30 cellular contexts compared by ENCODE assay signal in genomic region chr17:50440838-50441829, GRCh38. TPM values are rescaled to one million over a fixed set of nuclear protein-coding genes. Genes with fewer than 3 reads are reported as not detected.
DNase-seq lines count a peak whose midpoint lies in the region; ATAC-seq, FAIRE-seq and TF ChIP-seq lines count a peak whose summit lies in the region.
"Had no signal": no experiment of that assay in that cellular context is flagged by ENCODE, and none has a peak within 500 bp of the region (broad histone marks: within the 10 kb centered on the region; RNA-seq: fewer than 3 reads in every experiment).

No MANE protein-coding gene starts in this region.

- ATAC-seq in RWPE2 (ENCODE audit: low read depth) (no peak), left lung (no peak), pancreas (no peak), HG02870 (IDR thresholded peaks at IDR 0.05; ENCODE audit: unreplicated experiment) (no peak)
- ATAC-seq: activated CD4-positive, alpha-beta T cell treated with anti-CD3 and anti-CD28 coated beads for 36 hours; Panc1 had no signal

- H3K36me3 ChIP-seq in RWPE2 (ENCODE audit: low read depth) (peaks cover 35% of the 10 kb centered on the region), left lung (peaks cover 0 to 8% of the 10 kb centered on the region in 2 donors), pancreas (no peaks in the 10 kb centered on the region)
- H3K36me3 ChIP-seq: adrenal gland, brain microvascular endothelial cell, esophagus squamous epithelium, SJSA1 had no signal

- H3K27me3 ChIP-seq in RWPE2 (ENCODE audit: insufficient read depth, poor library complexity, severe bottlenecking) (no peaks in the 10 kb centered on the region), left lung (no peaks in the 10 kb centered on the region), pancreas (no peaks in the 10 kb centered on the region)
- H3K27me3 ChIP-seq: adrenal gland, brain microvascular endothelial cell, esophagus squamous epithelium, SJSA1, tibial nerve had no signal

- H3K4me3 ChIP-seq in RWPE2 (ENCODE audit: severe bottlenecking) (no peak overlapping the region), left lung (no peak overlapping the region), pancreas (no peak overlapping the region)
- H3K4me3 ChIP-seq: adrenal gland, esophagus squamous epithelium, SJSA1, tibial nerve had no signal

- H3K9me3 Mint-ChIP-seq in type B pancreatic cell = no peaks in the 10 kb centered on the region
- H3K9me3 Mint-ChIP-seq: activated T-cell treated with anti-CD3 and anti-CD28 coated beads, Interleukin-2, amount 50 U/mL, for 24 hours; CD4-positive, alpha-beta memory T cell had no signal

- peak overlapping the region; percentile 86 for H3K27ac Mint-ChIP-seq in type B pancreatic cell
- H3K27ac Mint-ChIP-seq: activated CD4-positive, alpha-beta T cell treated with anti-CD3 and anti-CD28 coated beads for 36 hours; activated T-cell treated with anti-CD3 and anti-CD28 coated beads, Interleukin-2, amount 50 U/mL, for 24 hours; CD4-positive, alpha-beta memory T cell had no signal

- H3K4me3 Mint-ChIP-seq in type B pancreatic cell = peak overlapping the region; percentile 61
- H3K4me3 Mint-ChIP-seq: activated CD4-positive, alpha-beta T cell treated with anti-CD3 and anti-CD28 coated beads for 36 hours; activated T-cell treated with anti-CD3 and anti-CD28 coated beads, Interleukin-2, amount 50 U/mL, for 24 hours; CD4-positive, alpha-beta memory T cell had no signal

- H3K27me3 Mint-ChIP-seq in type B pancreatic cell = no peaks in the 10 kb centered on the region
- H3K27me3 Mint-ChIP-seq: activated CD4-positive, alpha-beta T cell treated with anti-CD3 and anti-CD28 coated beads for 36 hours; activated T-cell treated with anti-CD3 and anti-CD28 coated beads, Interleukin-2, amount 50 U/mL, for 24 hours; CD4-positive, alpha-beta memory T cell had no signal

- H3K4me1 Mint-ChIP-seq in type B pancreatic cell (ENCODE audit: unreplicated experiment) = peaks cover 37% of the 10 kb centered on the region
- H3K4me1 Mint-ChIP-seq: activated CD4-positive, alpha-beta T cell treated with anti-CD3 and anti-CD28 coated beads for 36 hours; CD4-positive, alpha-beta memory T cell had no signal

- peak; percentile 5 for DNase-seq in RWPE2 (ENCODE audit: low spot score)
- DNase-seq in left lung = no peak
- no peak for DNase-seq in pancreas
- no peak for DNase-seq in type B pancreatic cell (ENCODE audit: extremely low spot score, unreplicated experiment)
- no peak for DNase-seq in NCI-H2029 (lab: John Stamatoyannopoulos, UW)
- no peak for DNase-seq in effector CD4-positive, alpha-beta T cell
- no peak for DNase-seq in HUDEP-2 (lab: John Stamatoyannopoulos, UW; ENCODE audit: unreplicated experiment in 76 of 76)
- DNase-seq: activated CD4-positive, alpha-beta T cell treated with anti-CD3 and anti-CD28 coated beads for 36 hours; activated T-cell treated with anti-CD3 and anti-CD28 coated beads, Interleukin-2, amount 50 U/mL, for 24 hours; brain microvascular endothelial cell; CD4-positive, alpha-beta memory T cell; esophagus squamous epithelium; hypothalamus; IMR-90; NCI-H2107; NK-92 treated with Interleukin-12 subunit alpha and Interleukin-12 subunit beta, amount 100 ng/mL, for 24 hours; stimulated activated CD4-positive, alpha-beta T cell treated with anti-CD3 and anti-CD28 coated beads, Interleukin-12 subunit alpha, Interleukin-12 subunit beta, amount 100 ng/mL, for 4 hours; stimulated activated CD4-positive, alpha-beta T cell treated with anti-CD3 and anti-CD28 coated beads, Interleukin-4, amount 100 ng/mL, for 4 hours; stimulated activated naive CD4-positive, alpha-beta T cell treated with Interleukin-2 at 50 U/mL for 16 hours; T-helper 1 cell had no signal

- FAIRE-seq in pancreas (lab: Jason Lieb, UNC) = no peak
- FAIRE-seq: colon, frontal cortex had no signal

- H3K9me3 ChIP-seq in RWPE2 (ENCODE audit: severe bottlenecking) (no peaks in the 10 kb centered on the region), left lung (no peaks in the 10 kb centered on the region), pancreas (no peaks in the 10 kb centered on the region)
- H3K9me3 ChIP-seq: adrenal gland, esophagus squamous epithelium, SJSA1, tibial nerve had no signal

- H3K27ac ChIP-seq in RWPE2 (ENCODE audit: poor library complexity, severe bottlenecking) (peak overlapping the region; percentile 23), left lung (peak overlapping the region; percentile 38 to 49), pancreas (peak overlapping the region; percentile 56 to 72 (median 69))
- H3K27ac ChIP-seq: brain microvascular endothelial cell, SJSA1, tibial nerve had no signal

- no peak for TF ChIP-seq CTCF in RWPE2 (IDR thresholded peaks at IDR 0.05; ENCODE audit: poor library complexity, severe bottlenecking)
- TF ChIP-seq CTCF in left lung (IDR thresholded peaks at IDR 0.05) = no peak
- TF ChIP-seq CTCF in pancreas (IDR thresholded peaks at IDR 0.05) = no peak
- TF ChIP-seq CTCF in type B pancreatic cell (conservative IDR thresholded peaks at IDR 0.05) = no peak

- 84 to 86% methylated on average over 10 of the region's 10 CpGs for WGBS in pancreas, 2 donors

- H3K36me3 Mint-ChIP-seq in type B pancreatic cell = peaks cover 8% of the 10 kb centered on the region

- intact Hi-C loops in left lung (cut with DNase I) = no loop called here
- intact Hi-C loops in pancreas (cut with DNase I) = no loop called here

- peaks cover 27% of the 10 kb centered on the region for H3K4me1 ChIP-seq in RWPE2 (ENCODE audit: insufficient read depth, poor library complexity, severe bottlenecking)
- H3K4me1 ChIP-seq in left lung = peaks cover 4 to 15% of the 10 kb centered on the region in 2 donors
- H3K4me1 ChIP-seq in pancreas = peaks cover 13 to 29% (median 26%) of the 10 kb centered on the region in 3 donors
- H3K4me1 ChIP-seq: SJSA1 had no signal

RNA-seq across cellular contexts. Expression of gene ACSF2, which starts 15.1 kb away (rescaled TPM):
- 100 to 1,000 TPM in 1 of 2 donors, 10 to 100 TPM in 1; 60.9 to 148 TPM for total RNA-seq in left lung
- 10 to 100 TPM in 5 of 6 donors, 1 to 10 TPM in 1; 8.5 to 26.0 (median 18.1) TPM for total RNA-seq in pancreas
- 10 to 100 TPM; 42.4 to 61.2 TPM for polyA plus RNA-seq in pancreas
- 57.3 and 75.0 TPM in 2 replicates for total RNA-seq in type B pancreatic cell (ENCODE audit: low replicate concordance)

RNA-seq across cellular contexts. Expression of gene CHAD, which starts 27.5 kb away (rescaled TPM):
- total RNA-seq in left lung (under 1 TPM; 0.17 to 0.21 TPM), pancreas (10 to 100 TPM in 1 of 6 donors, 1 to 10 TPM in 5; 1.7 to 10.0 (median 5.0) TPM), type B pancreatic cell (ENCODE audit: low replicate concordance) (not detected in 2 replicates)
- polyA plus RNA-seq in pancreas = 10 to 100 TPM; 13.4 to 26.2 TPM
- total RNA-seq: activated CD4-positive, alpha-beta T cell treated with anti-CD3 and anti-CD28 coated beads for 36 hours; activated CD8-positive, alpha-beta memory T cell treated with anti-CD3 and anti-CD28 coated beads for 36 hours; CD4-positive, alpha-beta memory T cell; frontal cortex; G401; IMR-90; NCI-H460; SJSA1; tibial nerve had no signal

RNA-seq across cellular contexts. Expression of gene RSAD1, which starts 37.5 kb away (rescaled TPM):
- 10 to 100 TPM; 28.5 to 34.8 TPM for total RNA-seq in left lung
- 10 to 100 TPM; 20.1 to 35.7 (median 30.1) TPM for total RNA-seq in pancreas
- polyA plus RNA-seq in pancreas = 10 to 100 TPM; 42.5 to 49.4 TPM
- 26.6 and 40.7 TPM in 2 replicates for total RNA-seq in type B pancreatic cell (ENCODE audit: low replicate concordance)

RNA-seq across cellular contexts. Expression of gene LRRC59, which starts 43.8 kb away (rescaled TPM):
- total RNA-seq in left lung = 100 to 1,000 TPM; 102 to 151 TPM
- 100 to 1,000 TPM in 1 of 6 donors, 10 to 100 TPM in 5; 66.7 to 114 (median 74.2) TPM for total RNA-seq in pancreas
- 10 to 100 TPM; 29.3 to 33.0 TPM for polyA plus RNA-seq in pancreas
- 75.3 and 104 TPM in 2 replicates for total RNA-seq in type B pancreatic cell (ENCODE audit: low replicate concordance)
